Comparison of ENCODE assay signal across 24 cellular contexts in genomic region chr20:52869698-52870288, GRCh38.
DNase-seq lines count a peak whose midpoint lies in the region; ATAC-seq, FAIRE-seq and TF ChIP-seq lines count a peak whose summit lies in the region.
"Had no signal": no experiment of that assay in that cellular context is flagged by ENCODE, and none has a peak within 500 bp of the region (broad histone marks: within the 10 kb centered on the region; RNA-seq: fewer than 3 reads in every experiment).

No MANE protein-coding gene starts in this region.

- peaks cover 2% of the 10 kb centered on the region for H3K27me3 Mint-ChIP-seq in activated CD4-positive, alpha-beta memory T cell treated with anti-CD3 and anti-CD28 coated beads for 36 hours
- H3K27me3 Mint-ChIP-seq in activated CD4-positive, alpha-beta memory T cell treated with anti-CD3 and anti-CD28 coated beads, Interleukin-2, amount 10 ng/mL, durations not matched to agents 7 days and 5 days, result no peaks in the 10 kb centered on the region

- no peak for TF ChIP-seq EP300 in GM12878 (IDR thresholded peaks at IDR 0.05; ENCODE audit: borderline replicate concordance in 1 of 2, control insufficient read depth in 1 of 2, low read depth in 2 of 2, low read length in 2 of 2)

- no peaks in the 10 kb centered on the region for H4K20me1 ChIP-seq in GM12878 (ENCODE audit: control insufficient read depth, insufficient read depth)

- 44% methylated on average over 4 of the region's 4 CpGs for WGBS in GM12878 (ENCODE audit: insufficient coverage, insufficient replicate concordance, low lambda C conversion rate, missing lambda C conversion rate)

- no peaks in the 10 kb centered on the region for H3K27me3 ChIP-seq in GM12878 (replicated peaks in 1 of 2; ENCODE audit: control insufficient read depth in 2 of 2, insufficient read depth in 2 of 2, low read length in 1 of 2)

- no peak overlapping the region for H3K4me3 ChIP-seq in GM12878

- RAD21 ChIA-PET in GM12878 (lab: Charles Lee; ENCODE audit: unreplicated experiment), result no interaction called here

- no peaks in the 10 kb centered on the region for H3K4me1 ChIP-seq in GM12878 (ENCODE audit: control insufficient read depth, insufficient read depth, low read length)

- intact Hi-C loops in activated CD4-positive, alpha-beta memory T cell treated with anti-CD3 and anti-CD28 coated beads for 36 hours (cut with micrococcal nuclease), result loop anchor here (1.0 to 5.0 kb wide), 2 partner anchors 103 to 201 kb away; partner anchors contain the start of gene TSHZ2
- intact Hi-C loops in GM12878 (cut with micrococcal nuclease; ENCODE audit: unreplicated experiment), result no loop called here

- no peaks in the 10 kb centered on the region for H3K9me3 Mint-ChIP-seq in activated CD4-positive, alpha-beta memory T cell treated with anti-CD3 and anti-CD28 coated beads for 36 hours
- H3K9me3 Mint-ChIP-seq in activated CD4-positive, alpha-beta memory T cell treated with anti-CD3 and anti-CD28 coated beads, Interleukin-2, amount 10 ng/mL, durations not matched to agents 7 days and 5 days, result no peaks in the 10 kb centered on the region
- peaks cover 4 to 6% of the 10 kb centered on the region in 2 donors for H3K9me3 Mint-ChIP-seq in activated naive CD4-positive, alpha-beta T cell treated with anti-CD3 and anti-CD28 coated beads, Interleukin-2, amount 50 U/mL, for 72 hours

- H3K9ac ChIP-seq in GM12878 (ENCODE audit: control insufficient read depth, insufficient read depth, low read length), result no peak overlapping the region
- H3K9ac ChIP-seq: KMS-11, SK-N-SH had no signal

- no peaks in the 10 kb centered on the region for H3K79me2 ChIP-seq in GM12878 (ENCODE audit: control insufficient read depth, insufficient read depth, low read length)

- BruUV-seq in GM12878 (replicated peaks; lab: Mats Ljungman, UMichigan), result no TSS peak

- no peak for TF ChIP-seq CTCF in GM12878 (IDR thresholded peaks at IDR 0.05 in 2 of 3, conservative IDR thresholded peaks at IDR 0.05 in 1 of 3; ENCODE audit: control insufficient read depth in 2 of 3, extremely low read depth in 1 of 3, insufficient read depth in 1 of 3, low read depth in 3 of 3, low read length in 3 of 3)

- FAIRE-seq in GM12878 (lab: Jason Lieb, UNC) (no peak), urothelium cell line (lab: Jason Lieb, UNC) (peak; percentile 48)
- FAIRE-seq: H1 had no signal

- no peaks in the 10 kb centered on the region for H3K36me3 Mint-ChIP-seq in activated CD4-positive, alpha-beta memory T cell treated with anti-CD3 and anti-CD28 coated beads for 36 hours
- H3K36me3 Mint-ChIP-seq in activated CD4-positive, alpha-beta memory T cell treated with anti-CD3 and anti-CD28 coated beads, Interleukin-2, amount 10 ng/mL, durations not matched to agents 7 days and 5 days (ENCODE audit: low read depth), result no peaks in the 10 kb centered on the region
- peaks cover 0 to 11% of the 10 kb centered on the region in 2 donors for H3K36me3 Mint-ChIP-seq in activated naive CD4-positive, alpha-beta T cell treated with anti-CD3 and anti-CD28 coated beads, Interleukin-2, amount 50 U/mL, for 72 hours

- SMC1A ChIA-PET in GM12878 (lab: Charles Lee; ENCODE audit: uncharacterized antibody, unreplicated experiment), result no interaction called here

- no peak for TF ChIP-seq POLR2A in GM12878 (IDR thresholded peaks at IDR 0.05; ENCODE audit: low read depth, low read length)

- H3K4me2 ChIP-seq in GM12878 (ENCODE audit: control insufficient read depth, insufficient read depth), result no peak overlapping the region
- H3K4me2 ChIP-seq: KMS-11, SK-N-SH had no signal

- H2AFZ ChIP-seq in GM12878 (ENCODE audit: control insufficient read depth, low read depth, low read length), result no peak overlapping the region

- ATAC-seq in activated naive CD4-positive, alpha-beta T cell treated with anti-CD3 and anti-CD28 coated beads, Interleukin-2, amount 50 U/mL, for 72 hours, result peak; percentile 72 to 96
- peak; percentile 73 for ATAC-seq in GM12878
- ATAC-seq in HG02884 (IDR thresholded peaks at IDR 0.05; ENCODE audit: unreplicated experiment), result no peak
- ATAC-seq: PC-3 had no signal

- no peak overlapping the region for H3K27ac ChIP-seq in GM12878 (ENCODE audit: control insufficient read depth, insufficient read depth)
- H3K27ac ChIP-seq: HL-60, KMS-11 had no signal

- DNase-seq in activated CD4-positive, alpha-beta memory T cell treated with anti-CD3 and anti-CD28 coated beads for 36 hours, result no peak
- no peak for DNase-seq in activated CD4-positive, alpha-beta memory T cell treated with anti-CD3 and anti-CD28 coated beads, Interleukin-2, amount 10 ng/mL, durations not matched to agents 7 days and 5 days
- peak in 1 of 2 donors; percentile 13 for DNase-seq in activated naive CD4-positive, alpha-beta T cell treated with anti-CD3 and anti-CD28 coated beads, Interleukin-2, amount 50 U/mL, for 72 hours (ENCODE audit: low spot score in 2 of 2)
- DNase-seq in activated naive CD4-positive, alpha-beta T cell treated with Interleukin-2 at 50 U/mL for 16 hours, result no peak
- DNase-seq in GM12878 (ENCODE audit: low read depth, low spot score) (no peak), urothelium cell line (ENCODE audit: low spot score) (no peak), NCI-H1092 (lab: John Stamatoyannopoulos, UW) (no peak)
- DNase-seq: Calu3; DMS153; HCEC 1CT; NCI-H1092 treated with DMSO at 0.1 percent for 48 hours; NCI-H1436 treated with DMSO at 0.1 percent for 48 hours; NCI-H1930; NCI-H446; NCI-H524 treated with DMSO at 0.1 percent for 48 hours; NCI-H774; NK-92 treated with Interleukin-12 subunit alpha and Interleukin-12 subunit beta, amount 100 ng/mL, for 24 hours; PC-3; SK-N-SH had no signal

- H3K4me3 Mint-ChIP-seq in activated CD4-positive, alpha-beta memory T cell treated with anti-CD3 and anti-CD28 coated beads for 36 hours, result no peak overlapping the region
- no peak overlapping the region for H3K4me3 Mint-ChIP-seq in activated CD4-positive, alpha-beta memory T cell treated with anti-CD3 and anti-CD28 coated beads, Interleukin-2, amount 10 ng/mL, durations not matched to agents 7 days and 5 days
- H3K4me3 Mint-ChIP-seq: IgD-negative memory B cell had no signal

- H3K36me3 ChIP-seq in GM12878 (ENCODE audit: control insufficient read depth in 2 of 2, insufficient read depth in 2 of 2, low read length in 1 of 2), result no peaks in the 10 kb centered on the region

- H3K4me1 Mint-ChIP-seq in activated CD4-positive, alpha-beta memory T cell treated with anti-CD3 and anti-CD28 coated beads for 36 hours (ENCODE audit: low read depth), result peaks cover 25% of the 10 kb centered on the region
- peaks cover under 1% of the 10 kb centered on the region for H3K4me1 Mint-ChIP-seq in activated CD4-positive, alpha-beta memory T cell treated with anti-CD3 and anti-CD28 coated beads, Interleukin-2, amount 10 ng/mL, durations not matched to agents 7 days and 5 days
- H3K4me1 Mint-ChIP-seq: IgD-negative memory B cell had no signal

- no peak for TF ChIP-seq RAD21 in GM12878 (IDR thresholded peaks at IDR 0.05; ENCODE audit: insufficient read depth, low read depth, low read length)

- CTCF ChIA-PET in activated CD4-positive, alpha-beta memory T cell treated with anti-CD3 and anti-CD28 coated beads for 36 hours (lab: Charles Lee), result no interaction called here
- CTCF ChIA-PET in activated CD4-positive, alpha-beta memory T cell treated with anti-CD3 and anti-CD28 coated beads, Interleukin-2, amount 10 ng/mL, durations not matched to agents 7 days and 5 days (lab: Charles Lee), result no interaction called here
- CTCF ChIA-PET in GM12878 (lab: Yijun Ruan, JAX), result no interaction called here

- H3K27ac Mint-ChIP-seq in activated CD4-positive, alpha-beta memory T cell treated with anti-CD3 and anti-CD28 coated beads for 36 hours, result peak overlapping the region; percentile 64
- no peak overlapping the region for H3K27ac Mint-ChIP-seq in activated CD4-positive, alpha-beta memory T cell treated with anti-CD3 and anti-CD28 coated beads, Interleukin-2, amount 10 ng/mL, durations not matched to agents 7 days and 5 days
- H3K27ac Mint-ChIP-seq in activated naive CD4-positive, alpha-beta T cell treated with anti-CD3 and anti-CD28 coated beads, Interleukin-2, amount 50 U/mL, for 72 hours, result no peak overlapping the region
- H3K27ac Mint-ChIP-seq: IgD-negative memory B cell had no signal

- in situ Hi-C loops in GM12878 (cut with MboI), result no loop called here

- no peaks in the 10 kb centered on the region for H3K9me3 ChIP-seq in GM12878 (replicated peaks; ENCODE audit: control insufficient read depth, insufficient read depth, low read length)
- H3K9me3 ChIP-seq: SK-N-SH had no signal

- POLR2A ChIA-PET in activated CD4-positive, alpha-beta memory T cell treated with anti-CD3 and anti-CD28 coated beads for 36 hours (lab: Charles Lee), result interaction anchor here (0.8 to 1.3 kb wide), 2 partner anchors 104 to 106 kb away, joined by 3 read pairs; no protein-coding TSS in a partner anchor
- POLR2A ChIA-PET in activated CD4-positive, alpha-beta memory T cell treated with anti-CD3 and anti-CD28 coated beads, Interleukin-2, amount 10 ng/mL, durations not matched to agents 7 days and 5 days (lab: Charles Lee), result no interaction called here
- POLR2A ChIA-PET in GM12878 (lab: Charles Lee), result no interaction called here

TF ChIP-seq in GM12878, 131 proteins besides CTCF, POLR2A, EP300 and RAD21 (continues in another document):
- TF ChIP-seq ZNF687 (IDR thresholded peaks at IDR 0.05), result 0 out of 2 replicates have a peak, but pooled peaks have one; percentile 11
